ENCODE assay signal across 30 cellular contexts in genomic region chr20:49273696-49274277, GRCh38. TPM values are rescaled to one million over a fixed set of nuclear protein-coding genes. Genes with fewer than 3 reads are reported as not detected.
A peak's percentile ranks its signal among the peaks of the same experiment; 100 is the strongest.
DNase-seq lines count a peak whose midpoint lies in the region; ATAC-seq, FAIRE-seq and TF ChIP-seq lines count a peak whose summit lies in the region.
"Had no signal": no experiment of that assay in that cellular context is flagged by ENCODE, and none has a peak within 500 bp of the region (broad histone marks: within the 10 kb centered on the region; RNA-seq: fewer than 3 reads in every experiment).

No MANE protein-coding gene starts in this region.

- TF ChIP-seq EP300 in HepG2 (IDR thresholded peaks at IDR 0.05; ENCODE audit: low read depth in 2 of 2, low read length in 2 of 2) (no peak), HepG2 (CRISPR knock-in tag; IDR thresholded peaks at IDR 0.05; ENCODE audit: borderline replicate concordance) (no peak)

- TF ChIP-seq RAD21 in HepG2 (CRISPR knock-in tag; IDR thresholded peaks at IDR 0.05) = no peak

- peaks cover 49% of the 10 kb centered on the region for H3K4me1 Mint-ChIP-seq in activated CD4-positive, alpha-beta T cell treated with anti-CD3 and anti-CD28 coated beads, Interleukin-2, amount 10 ng/mL, durations not matched to agents 24 days and 14 days
- peaks cover 50% of the 10 kb centered on the region for H3K4me1 Mint-ChIP-seq in activated naive CD8-positive, alpha-beta T cell treated with anti-CD3 and anti-CD28 coated beads, Interleukin-2, amount 10 ng/mL, durations not matched to agents 7 days and 5 days

- H3K9me3 ChIP-seq in HepG2 (ENCODE audit: low read length) (no peaks in the 10 kb centered on the region), right lobe of liver (no peaks in the 10 kb centered on the region)
- H3K9me3 ChIP-seq: mucosa of descending colon, psoas muscle, SJSA1 had no signal

- H2AFZ ChIP-seq in HepG2 (ENCODE audit: low read length) = no peak overlapping the region

- H3K4me2 ChIP-seq in HepG2 (ENCODE audit: low read depth, low read length) = no peak overlapping the region

- TF ChIP-seq CTCF in HepG2 (CRISPR knock-in tag; IDR thresholded peaks at IDR 0.05) = no peak
- TF ChIP-seq CTCF in right lobe of liver (IDR thresholded peaks at IDR 0.05) = no peak
- TF ChIP-seq CTCF in GM20000 (IDR thresholded peaks at IDR 0.05; ENCODE audit: extremely low read depth, missing control alignments) = no peak

- H3K27ac Mint-ChIP-seq in activated CD4-positive, alpha-beta T cell treated with anti-CD3 and anti-CD28 coated beads, Interleukin-2, amount 10 ng/mL, durations not matched to agents 24 days and 14 days = peak overlapping the region; percentile 25
- no peak overlapping the region for H3K27ac Mint-ChIP-seq in activated naive CD8-positive, alpha-beta T cell treated with anti-CD3 and anti-CD28 coated beads, Interleukin-2, amount 10 ng/mL, durations not matched to agents 7 days and 5 days
- H3K27ac Mint-ChIP-seq: type B pancreatic cell had no signal

- peak overlapping the region; percentile 39 for H3K4me3 Mint-ChIP-seq in activated CD4-positive, alpha-beta T cell treated with anti-CD3 and anti-CD28 coated beads, Interleukin-2, amount 10 ng/mL, durations not matched to agents 24 days and 14 days
- peak overlapping the region; percentile 13 for H3K4me3 Mint-ChIP-seq in activated naive CD8-positive, alpha-beta T cell treated with anti-CD3 and anti-CD28 coated beads, Interleukin-2, amount 10 ng/mL, durations not matched to agents 7 days and 5 days
- H3K4me3 Mint-ChIP-seq: natural killer cell treated with Interleukin-12 subunit alpha and Interleukin-12 subunit beta and Interleukin-15 and Interleukin-18, amount 100 ng/mL, for 72 hours; type B pancreatic cell had no signal

- H4K20me1 ChIP-seq in HepG2 (ENCODE audit: insufficient read depth, low read length) = peaks cover 6% of the 10 kb centered on the region; the same call in 1 of the 2 replicates

- H3K79me2 ChIP-seq in HepG2 (ENCODE audit: insufficient read depth, low read length) = peaks cover 55% of the 10 kb centered on the region

- intact Hi-C loops in activated CD4-positive, alpha-beta T cell treated with anti-CD3 and anti-CD28 coated beads, Interleukin-2, amount 10 ng/mL, durations not matched to agents 24 days and 14 days (cut with micrococcal nuclease) = no loop called here
- intact Hi-C loops in HepG2 (cut with micrococcal nuclease; ENCODE audit: unreplicated experiment) (no loop called here), right lobe of liver (cut with DNase I) (no loop called here)

- no TSS peak for BruUV-seq in HepG2 (replicated peaks; lab: Mats Ljungman, UMichigan)

- no peak for DNase-seq in activated CD4-positive, alpha-beta T cell treated with anti-CD3 and anti-CD28 coated beads, Interleukin-2, amount 10 ng/mL, durations not matched to agents 24 days and 14 days
- no peak for DNase-seq in activated CD4-positive, alpha-beta T cell treated with anti-CD3 and anti-CD28 coated beads, Interleukin-2, amount 50 U/mL, for 4 hours
- no peak for DNase-seq in HepG2 (ENCODE audit: low spot score)
- no peak for DNase-seq in right lobe of liver
- no peak for DNase-seq in activated naive CD8-positive, alpha-beta T cell treated with anti-CD3 and anti-CD28 coated beads, Interleukin-2, amount 10 ng/mL, durations not matched to agents 7 days and 5 days
- no peak for DNase-seq in GM19239 (ENCODE audit: insufficient read length, low spot score)
- DNase-seq in GM20000 (ENCODE audit: low spot score) = no peak
- DNase-seq: amniotic stem cell; brain microvascular endothelial cell; cerebellar nuclear complex; dermis blood vessel endothelial cell; DND-41; foreskin fibroblast; GF-D8; GOT3; mammary epithelial cell; mucosa of descending colon; NCI-H1092 treated with DMSO at 0.1 percent for 48 hours; NCI-H187; psoas muscle; RPMI8226; stimulated activated CD4-positive, alpha-beta T cell treated with anti-CD3 and anti-CD28 coated beads, Interleukin-4, amount 100 ng/mL, for 24 hours; substantia nigra had no signal

- H3K4me3 ChIP-seq in HepG2 (replicated peaks in 1 of 3; ENCODE audit: insufficient read depth in 1 of 3, low read depth in 2 of 3, low read length in 3 of 3) (no peak overlapping the region), right lobe of liver (no peak overlapping the region)
- H3K4me3 ChIP-seq: mucosa of descending colon, psoas muscle, SJSA1 had no signal

- TF ChIP-seq POLR2A in HepG2 (IDR thresholded peaks at IDR 0.05; ENCODE audit: insufficient read depth in 1 of 2, low read depth in 2 of 2, low read length in 2 of 2) (no peak), right lobe of liver (IDR thresholded peaks at IDR 0.05) (no peak)

- H3K27ac ChIP-seq in HepG2 (ENCODE audit: extremely low read length, insufficient read depth, low read length) (no peak overlapping the region), right lobe of liver (no peak overlapping the region)
- H3K27ac ChIP-seq: brain microvascular endothelial cell, psoas muscle, SJSA1 had no signal

- in situ Hi-C loops in HepG2 (cut with HindIII; ENCODE audit: extremely low pct_ligation_motif_present, low pct_unique_long_range_greater_than_20kb) = no loop called here

- H3K27me3 ChIP-seq in HepG2 (ENCODE audit: control insufficient read depth in 1 of 2, insufficient read depth in 2 of 2, low read length in 2 of 2) = peaks cover 0 to 3% of the 10 kb centered on the region in 2 experiments; a peak in 1 of 5 replicates
- no peaks in the 10 kb centered on the region for H3K27me3 ChIP-seq in right lobe of liver
- H3K27me3 ChIP-seq: brain microvascular endothelial cell, SJSA1 had no signal

- H3K36me3 Mint-ChIP-seq in activated CD4-positive, alpha-beta T cell treated with anti-CD3 and anti-CD28 coated beads, Interleukin-2, amount 10 ng/mL, durations not matched to agents 24 days and 14 days (ENCODE audit: low read depth) = peaks cover 79% of the 10 kb centered on the region
- H3K36me3 Mint-ChIP-seq in activated naive CD8-positive, alpha-beta T cell treated with anti-CD3 and anti-CD28 coated beads, Interleukin-2, amount 10 ng/mL, durations not matched to agents 7 days and 5 days = peaks cover 69% of the 10 kb centered on the region

- 96% methylated on average over 8 of the region's 8 CpGs for whole genome bisulfite sequencing in HepG2 (ENCODE audit: low lambda C conversion rate)
- 92% methylated on average over 7 of the region's 8 CpGs for WGBS in right lobe of liver (ENCODE audit: insufficient coverage, low coverage, low lambda C conversion rate, missing lambda C conversion rate)

- CTCF ChIA-PET in HepG2 (lab: Yijun Ruan, JAX; ENCODE audit: low intra/inter-chr PET ratio, low total read pairs) = no interaction called here

- peaks cover 27 to 49% of the 10 kb centered on the region in 2 experiments for H3K36me3 ChIP-seq in HepG2 (replicated peaks in 1 of 2; ENCODE audit: control insufficient read depth in 1 of 2, insufficient read depth in 2 of 2, low read length in 2 of 2)
- peaks cover 0 to 37% (median 13%) of the 10 kb centered on the region in 4 donors for H3K36me3 ChIP-seq in right lobe of liver

- H3K27me3 Mint-ChIP-seq in activated CD4-positive, alpha-beta T cell treated with anti-CD3 and anti-CD28 coated beads, Interleukin-2, amount 10 ng/mL, durations not matched to agents 24 days and 14 days = no peaks in the 10 kb centered on the region
- H3K27me3 Mint-ChIP-seq in activated naive CD8-positive, alpha-beta T cell treated with anti-CD3 and anti-CD28 coated beads, Interleukin-2, amount 10 ng/mL, durations not matched to agents 7 days and 5 days = no peaks in the 10 kb centered on the region
- H3K27me3 Mint-ChIP-seq: natural killer cell treated with Interleukin-12 subunit alpha and Interleukin-12 subunit beta and Interleukin-15 and Interleukin-18, amount 100 ng/mL, for 72 hours had no signal

- FAIRE-seq in HepG2 (lab: Jason Lieb, UNC) (no peak), GM19239 (lab: Jason Lieb, UNC) (no peak)
- FAIRE-seq: A204.1, TTC549 had no signal

- H3K4me1 ChIP-seq in HepG2 (ENCODE audit: insufficient read depth, low read length) = peaks cover 47% of the 10 kb centered on the region
- H3K4me1 ChIP-seq in right lobe of liver = peaks cover 0 to 17% (median 7%) of the 10 kb centered on the region in 4 donors

- no peak overlapping the region for H3K9ac ChIP-seq in HepG2 (ENCODE audit: insufficient read depth, low read depth, low read length)

- POLR2A ChIA-PET in HepG2 (lab: Yijun Ruan, JAX) = interaction anchor here (0.8 kb wide), 1 partner anchor 55 kb away, joined by 3 read pairs; the partner anchor contains the start of gene DDX27
- POLR2A ChIA-PET in activated naive CD8-positive, alpha-beta T cell treated with anti-CD3 and anti-CD28 coated beads, Interleukin-2, amount 10 ng/mL, durations not matched to agents 7 days and 5 days (lab: Charles Lee) = no interaction called here

- H3K9me3 Mint-ChIP-seq in activated CD4-positive, alpha-beta T cell treated with anti-CD3 and anti-CD28 coated beads, Interleukin-2, amount 10 ng/mL, durations not matched to agents 24 days and 14 days = peaks cover 4% of the 10 kb centered on the region
- peaks cover 3% of the 10 kb centered on the region for H3K9me3 Mint-ChIP-seq in activated naive CD8-positive, alpha-beta T cell treated with anti-CD3 and anti-CD28 coated beads, Interleukin-2, amount 10 ng/mL, durations not matched to agents 7 days and 5 days

- ATAC-seq in HepG2 = no peak
- ATAC-seq in right lobe of liver = no peak
- no peak for ATAC-seq in activated naive CD8-positive, alpha-beta T cell treated with anti-CD3 and anti-CD28 coated beads, Interleukin-2, amount 10 ng/mL, durations not matched to agents 7 days and 5 days (ENCODE audit: low read depth)
- no peak for ATAC-seq in GM21723 (IDR thresholded peaks at IDR 0.05; ENCODE audit: unreplicated experiment)
- ATAC-seq: esophagus mucosa; mucosa of descending colon; natural killer cell treated with Interleukin-12 subunit alpha and Interleukin-12 subunit beta and Interleukin-15 and Interleukin-18, amount 100 ng/mL, for 72 hours; psoas muscle had no signal

RNA-seq across cellular contexts. Expression of gene ZNFX1, which starts 4.1 kb away (rescaled TPM):
- 61.2 and 61.5 TPM in 2 replicates for total RNA-seq in activated CD4-positive, alpha-beta T cell treated with anti-CD3 and anti-CD28 coated beads, Interleukin-2, amount 10 ng/mL, durations not matched to agents 24 days and 14 days
- total RNA-seq in HepG2 (2016; rRNA removed; fragmentation: Illumina TruSeq; extraction: Trizol) = 11.1 and 15.9 TPM in 2 replicates
- total RNA-seq in HepG2 (2016; cell fraction: cytosol; rRNA removed; fragmentation: Illumina TruSeq; extraction: Trizol; ENCODE audit: low read depth) = 6.3 and 6.5 TPM in 2 replicates
- 11.0 and 12.7 TPM in 2 replicates for total RNA-seq in HepG2 (2016; cell fraction: insoluble cytoplasmic fraction; rRNA removed; fragmentation: Illumina TruSeq; extraction: Trizol)
- 9.7 and 10.8 TPM in 2 replicates for total RNA-seq in HepG2 (2016; cell fraction: membrane; rRNA removed; fragmentation: Illumina TruSeq; extraction: Trizol)
- total RNA-seq in HepG2 (2016; cell fraction: nucleus; rRNA removed; fragmentation: Illumina TruSeq; extraction: Trizol) = 14.7 and 16.0 TPM in 2 replicates
- 2.9 and 3.5 TPM in 2 replicates for polyA plus RNA-seq in HepG2 (2011; rRNA removed)
- polyA plus RNA-seq in HepG2 (2011; cell fraction: cytosol; rRNA removed) = 2.2 and 3.5 TPM in 2 replicates
- 4.5 and 5.9 TPM in 2 replicates for polyA plus RNA-seq in HepG2 (2011; cell fraction: nucleus; rRNA removed)
- polyA plus RNA-seq in HepG2 (2012) = 5.3 and 8.2 TPM in 2 replicates
- polyA plus RNA-seq in HepG2 (2016; cell fraction: cytosol; fragmentation: Illumina TruSeq; extraction: Trizol; ENCODE audit: low read depth) = 1.1 and 1.4 TPM in 2 replicates
- polyA plus RNA-seq in HepG2 (2016; cell fraction: insoluble cytoplasmic fraction; fragmentation: Illumina TruSeq; extraction: Trizol; ENCODE audit: low read depth) = 5.1 and 6.1 TPM in 2 replicates
- polyA plus RNA-seq in HepG2 (2016; cell fraction: membrane; fragmentation: Illumina TruSeq; extraction: Trizol; ENCODE audit: low read depth) = 2.2 TPM in 2 replicates
- polyA plus RNA-seq in HepG2 (2016; cell fraction: nucleus; fragmentation: Illumina TruSeq; extraction: Trizol; ENCODE audit: insufficient read depth, low read depth) = 16.4 and 18.7 TPM in 2 replicates
- polyA minus RNA-seq in HepG2 (2011; rRNA and poly(A)+ RNA removed; ENCODE audit: low replicate concordance) = 10.7 and 26.2 TPM in 2 replicates
- 5.7 and 8.7 TPM in 2 replicates for polyA minus RNA-seq in HepG2 (2011; cell fraction: cytosol; rRNA and poly(A)+ RNA removed)
- polyA minus RNA-seq in HepG2 (2011; cell fraction: nucleus; rRNA and poly(A)+ RNA removed) = 17.6 and 27.1 TPM in 2 replicates
- total RNA-seq in right lobe of liver = 10 to 100 TPM in 5 of 6 experiments, 1 to 10 TPM in 1; 9.3 to 17.5 (median 13.9) TPM
- total RNA-seq in activated naive CD8-positive, alpha-beta T cell treated with anti-CD3 and anti-CD28 coated beads, Interleukin-2, amount 10 ng/mL, durations not matched to agents 7 days and 5 days = 10 to 100 TPM; 64.2 to 66.6 TPM

RNA-seq across cellular contexts. Expression of gene DDX27, which starts 54.6 kb away (rescaled TPM):
- 56.5 and 56.9 TPM in 2 replicates for total RNA-seq in activated CD4-positive, alpha-beta T cell treated with anti-CD3 and anti-CD28 coated beads, Interleukin-2, amount 10 ng/mL, durations not matched to agents 24 days and 14 days
- total RNA-seq in HepG2 (2016; rRNA removed; fragmentation: Illumina TruSeq; extraction: Trizol) (72.8 and 88.3 TPM in 2 replicates), right lobe of liver (10 to 100 TPM in 5 of 6 experiments, 1 to 10 TPM in 1; 7.6 to 15.7 (median 11.6) TPM)
- 8.9 and 9.5 TPM in 2 replicates for total RNA-seq in HepG2 (2016; cell fraction: cytosol; rRNA removed; fragmentation: Illumina TruSeq; extraction: Trizol; ENCODE audit: low read depth)
- 75.2 and 79.2 TPM in 2 replicates for total RNA-seq in HepG2 (2016; cell fraction: insoluble cytoplasmic fraction; rRNA removed; fragmentation: Illumina TruSeq; extraction: Trizol)
- total RNA-seq in HepG2 (2016; cell fraction: membrane; rRNA removed; fragmentation: Illumina TruSeq; extraction: Trizol) = 14.0 and 18.2 TPM in 2 replicates
- total RNA-seq in HepG2 (2016; cell fraction: nucleus; rRNA removed; fragmentation: Illumina TruSeq; extraction: Trizol) = 44.4 and 46.5 TPM in 2 replicates
- 42.6 and 48.0 TPM in 2 replicates for polyA plus RNA-seq in HepG2 (2011; rRNA removed)
- polyA plus RNA-seq in HepG2 (2011; cell fraction: cytosol; rRNA removed) = 38.6 and 49.4 TPM in 2 replicates
- polyA plus RNA-seq in HepG2 (2011; cell fraction: nucleus; rRNA removed) = 62.5 and 66.4 TPM in 2 replicates
- 35.3 and 37.4 TPM in 2 replicates for polyA plus RNA-seq in HepG2 (2012)
- polyA plus RNA-seq in HepG2 (2016; cell fraction: cytosol; fragmentation: Illumina TruSeq; extraction: Trizol; ENCODE audit: low read depth) = 4.7 and 5.9 TPM in 2 replicates
- 85.6 and 97.5 TPM in 2 replicates for polyA plus RNA-seq in HepG2 (2016; cell fraction: insoluble cytoplasmic fraction; fragmentation: Illumina TruSeq; extraction: Trizol; ENCODE audit: low read depth)
- polyA plus RNA-seq in HepG2 (2016; cell fraction: membrane; fragmentation: Illumina TruSeq; extraction: Trizol; ENCODE audit: low read depth) = 8.4 and 10.7 TPM in 2 replicates
- polyA plus RNA-seq in HepG2 (2016; cell fraction: nucleus; fragmentation: Illumina TruSeq; extraction: Trizol; ENCODE audit: insufficient read depth, low read depth) = 80.8 and 84.7 TPM in 2 replicates
- polyA minus RNA-seq in HepG2 (2011; rRNA and poly(A)+ RNA removed; ENCODE audit: low replicate concordance) = 76.4 and 94.7 TPM in 2 replicates
- polyA minus RNA-seq in HepG2 (2011; cell fraction: cytosol; rRNA and poly(A)+ RNA removed) = 26.3 and 26.8 TPM in 2 replicates
- 33.9 and 44.4 TPM in 2 replicates for polyA minus RNA-seq in HepG2 (2011; cell fraction: nucleus; rRNA and poly(A)+ RNA removed)
- 10 to 100 TPM; 46.1 to 47.6 TPM for total RNA-seq in activated naive CD8-positive, alpha-beta T cell treated with anti-CD3 and anti-CD28 coated beads, Interleukin-2, amount 10 ng/mL, durations not matched to agents 7 days and 5 days
